28 cellular contexts compared by ENCODE assay signal in the genomic region with DNA sequence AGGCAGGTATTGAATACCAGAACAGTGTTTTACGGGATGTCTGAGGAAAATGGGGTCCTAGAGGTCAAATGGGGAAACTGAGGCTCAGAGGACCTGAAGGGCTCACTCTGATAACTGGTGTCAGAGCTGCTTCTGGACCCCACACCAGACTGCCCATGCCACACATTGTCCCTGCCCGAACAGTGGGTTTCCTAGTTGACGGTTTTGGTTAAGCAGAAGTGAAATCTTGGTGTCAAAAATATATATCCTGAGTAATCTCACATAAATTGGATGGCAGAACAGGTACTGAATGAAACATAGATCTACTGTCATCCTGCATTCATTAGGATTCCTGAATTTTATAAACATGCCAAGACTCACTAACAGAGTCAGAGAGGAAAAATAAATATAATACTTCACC. TPM values are rescaled to one million over a fixed set of nuclear protein-coding genes. Genes with fewer than 3 reads are reported as not detected.
A peak's percentile ranks its signal among the peaks of the same experiment; 100 is the strongest.
DNase-seq lines count a peak whose midpoint lies in the region; ATAC-seq and TF ChIP-seq lines count a peak whose summit lies in the region.
"Had no signal": no experiment of that assay in that cellular context is flagged by ENCODE, and none has a peak within 500 bp of the region (broad histone marks: within the 10 kb centered on the region; RNA-seq: fewer than 3 reads in every experiment).

No MANE protein-coding gene starts in this region.

- H3K4me2 ChIP-seq in mesendoderm (ENCODE audit: low read length), result no peak overlapping the region

- H3K27ac ChIP-seq in gastrocnemius medialis (no peak overlapping the region), mesendoderm (ENCODE audit: low read depth, low read length) (no peak overlapping the region)
- H3K27ac ChIP-seq: breast epithelium, epithelial cell of prostate, lower lobe of right lung, prostate gland, sigmoid colon, stomach, transverse colon had no signal

- H3K4me1 ChIP-seq in gastrocnemius medialis (peaks cover 0 to 3% of the 10 kb centered on the region in 2 donors), mesendoderm (ENCODE audit: control insufficient read depth, low read depth, low read length) (no peaks in the 10 kb centered on the region)
- H3K4me1 ChIP-seq: prostate gland had no signal

- H3K27me3 ChIP-seq in gastrocnemius medialis, result no peaks in the 10 kb centered on the region
- H3K27me3 ChIP-seq in mesendoderm (ENCODE audit: insufficient read depth, low read length, poor library complexity), result no peaks in the 10 kb centered on the region
- H3K27me3 ChIP-seq: breast epithelium, sigmoid colon, stomach, transverse colon had no signal

- H3K4ac ChIP-seq in mesendoderm (ENCODE audit: low read depth, low read length), result no peak overlapping the region

- CTCF ChIA-PET in GM10248 (lab: Yijun Ruan, JAX), result interaction anchor here (0.8 to 1.2 kb wide), 3 partner anchors 10 to 676 kb away, joined by 3 to 5 read pairs (median 4); no protein-coding TSS in a partner anchor

- in situ Hi-C loops in gastrocnemius medialis (cut with MboI; ENCODE audit: low sequenced_read_pairs in 4 of 4), result no loop called here

- TF ChIP-seq CTCF in GM10248 (IDR thresholded peaks at IDR 0.05; ENCODE audit: control extremely low read depth, extremely low read depth, low read depth, missing control alignments) (no peak), gastrocnemius medialis (IDR thresholded peaks at IDR 0.05 in 4 of 5, conservative IDR thresholded peaks at IDR 0.05 in 1 of 5) (no peak)

- H3K56ac ChIP-seq in mesendoderm (ENCODE audit: low read length), result no peak overlapping the region

- no peak overlapping the region for H2AK5ac ChIP-seq in mesendoderm (ENCODE audit: low read length)

- H3K79me1 ChIP-seq in mesendoderm (ENCODE audit: low read length), result no peaks in the 10 kb centered on the region

- no peak overlapping the region for H3K18ac ChIP-seq in mesendoderm (ENCODE audit: low read length)

- POLR2A ChIA-PET in GM10248 (lab: Yijun Ruan, JAX), result no interaction called here

- DNase-seq in NOMO-1 treated with DMSO at 0.1 percent for 48 hours (lab: John Stamatoyannopoulos, UW; ENCODE audit: unreplicated experiment) (peak; percentile 32), NOMO-1 treated with dmso at 0.1 percent for 144 hours (lab: John Stamatoyannopoulos, UW; ENCODE audit: unreplicated experiment) (no peak), NAMALWA (ENCODE audit: low spot score) (peak; percentile 18), GM10248 (ENCODE audit: extremely low spot score) (no peak), gastrocnemius medialis (no peak), mesendoderm (no peak), middle frontal gyrus (ENCODE audit: extremely low spot score, low spot score) (no peak)
- DNase-seq: 8988T; activated CD4-positive, alpha-beta T cell treated with anti-CD3 and anti-CD28 coated beads, Interleukin-2, amount 10 ng/mL, durations not matched to agents 24 days and 14 days; activated naive CD4-positive, alpha-beta T cell treated with anti-CD3 and anti-CD28 coated beads for 36 hours; DMS153; effector CD4-positive, alpha-beta T cell; H7; head of caudate nucleus; lower lobe of right lung; NCI-H146; NCI-H524; NK-92 treated with Interleukin-12 subunit alpha and Interleukin-12 subunit beta, amount 100 ng/mL, for 24 hours; sigmoid colon; stimulated activated CD4-positive, alpha-beta T cell treated with anti-CD3 and anti-CD28 coated beads, Interleukin-15, amount 100 ng/mL, for 24 hours; stomach; transverse colon had no signal

- H3K9me3 ChIP-seq in gastrocnemius medialis, result no peaks in the 10 kb centered on the region
- H3K9me3 ChIP-seq: breast epithelium, lower lobe of right lung, prostate gland, sigmoid colon, stomach, transverse colon had no signal

- H2BK15ac ChIP-seq in mesendoderm (replicated peaks; ENCODE audit: low read depth), result no peak overlapping the region

- no peak overlapping the region for H3K9ac ChIP-seq in mesendoderm (ENCODE audit: low read length)

- no peak for TF ChIP-seq POLR2A in gastrocnemius medialis (IDR thresholded peaks at IDR 0.05)

- WGBS in mesendoderm (ENCODE audit: extremely low coverage, insufficient coverage, low lambda C conversion rate), result no CpG with 5 or more reads among the region's 3 CpGs

- no peaks in the 10 kb centered on the region for H3K79me2 ChIP-seq in mesendoderm (ENCODE audit: control insufficient read depth, insufficient read depth, low read length)

- no peak overlapping the region for H3K23ac ChIP-seq in mesendoderm (ENCODE audit: low read length)

- no peak overlapping the region for H4K5ac ChIP-seq in mesendoderm (ENCODE audit: low read length)

- no peak overlapping the region for H2BK120ac ChIP-seq in mesendoderm (ENCODE audit: low read depth, low read length)

- H4K8ac ChIP-seq in mesendoderm (ENCODE audit: low read depth, low read length), result no peak overlapping the region

- no peak overlapping the region for H2BK5ac ChIP-seq in mesendoderm (ENCODE audit: low read length)

- ATAC-seq in GM21723 (IDR thresholded peaks at IDR 0.05; ENCODE audit: unreplicated experiment), result peak; percentile 65
- ATAC-seq in gastrocnemius medialis, result no peak
- ATAC-seq: lower lobe of right lung had no signal

- H3K36me3 ChIP-seq in gastrocnemius medialis (no peaks in the 10 kb centered on the region), mesendoderm (ENCODE audit: control insufficient read depth, insufficient read depth, low read length) (no peaks in the 10 kb centered on the region)
- H3K36me3 ChIP-seq: breast epithelium, lower lobe of right lung, prostate gland, sigmoid colon, stomach, transverse colon had no signal

- intact Hi-C loops in gastrocnemius medialis (cut with DNase I; ENCODE audit: low total_unique reads), result no loop called here

- H3K4me3 ChIP-seq in gastrocnemius medialis (no peak overlapping the region), mesendoderm (ENCODE audit: low read length) (no peak overlapping the region)
- H3K4me3 ChIP-seq: breast epithelium, lower lobe of right lung, prostate gland, sigmoid colon, stomach, transverse colon had no signal

RNA-seq across cellular contexts. Expression of a gene that starts 16.3 kb away (rescaled TPM):
- total RNA-seq in gastrocnemius medialis, result not detected
- 0.03 TPM for polyA plus RNA-seq in mesendoderm (2013, experiment 1 of 2)
- polyA plus RNA-seq in mesendoderm (2013, experiment 2 of 2), result 0.01 TPM
- total RNA-seq: activated CD4-positive, alpha-beta T cell treated with anti-CD3 and anti-CD28 coated beads, Interleukin-2, amount 10 ng/mL, durations not matched to agents 24 days and 14 days; activated naive CD4-positive, alpha-beta T cell treated with anti-CD3 and anti-CD28 coated beads for 36 hours; breast epithelium; H7; lower lobe of right lung; prostate gland; sigmoid colon; SK-MEL-5; stomach; transverse colon had no signal
- polyA plus RNA-seq: IgD-negative memory B cell, sigmoid colon, stomach had no signal

Comparison
In these comparisons a context has a peak if more than half of its experiments do, and no peak if none do; other contexts are left out.
1. DNase-seq: peak in NOMO-1 treated with DMSO at 0.1 percent for 48 hours (single experiment) and NAMALWA (single experiment); none in NOMO-1 treated with dmso at 0.1 percent for 144 hours (single experiment), GM10248 (single experiment), gastrocnemius medialis (0 of 2), mesendoderm (single experiment) and middle frontal gyrus (single experiment).